ENCODE assay signal across 1 cellular context in genomic region chr11:88377661-88378060, GRCh38.
TF ChIP-seq lines count a peak whose summit lies in the region.

No MANE protein-coding gene starts in this region.

TF ChIP-seq in IMR-90, 13 proteins besides CTCF, POLR2A, EP300 and RAD21:
- TF ChIP-seq FOS (IDR thresholded peaks at IDR 0.05; ENCODE audit: low read depth, low read length) (no peak), MAFK (IDR thresholded peaks at IDR 0.05; ENCODE audit: low read depth, low read length) (no peak), CEBPB (IDR thresholded peaks at IDR 0.05; ENCODE audit: low read depth, low read length) (no peak), NFE2L2 (IDR thresholded peaks at IDR 0.05; ENCODE audit: low read depth, low read length) (no peak), USF2 (IDR thresholded peaks at IDR 0.05; ENCODE audit: low read depth, low read length) (no peak), RCOR1 (IDR thresholded peaks at IDR 0.05; ENCODE audit: insufficient replicate concordance, low read length) (no peak), BHLHE40 (IDR thresholded peaks at IDR 0.05; ENCODE audit: low read depth, low read length) (no peak), CHD1 (IDR thresholded peaks at IDR 0.05; ENCODE audit: low read depth, low read length) (no peak), ELK1 (IDR thresholded peaks at IDR 0.05; ENCODE audit: borderline replicate concordance, low read depth, low read length) (no peak), MAZ (IDR thresholded peaks at IDR 0.05; ENCODE audit: borderline replicate concordance, low read depth, low read length) (no peak), RFX5 (IDR thresholded peaks at IDR 0.05; ENCODE audit: low read depth, low read length) (no peak), MXI1 (IDR thresholded peaks at IDR 0.05; ENCODE audit: borderline replicate concordance, low read depth, low read length) (no peak), SMC3 (IDR thresholded peaks at IDR 0.05; ENCODE audit: low read depth, low read length) (no peak)
